ENCODE assay signal across 21 cellular contexts in the genomic region with DNA sequence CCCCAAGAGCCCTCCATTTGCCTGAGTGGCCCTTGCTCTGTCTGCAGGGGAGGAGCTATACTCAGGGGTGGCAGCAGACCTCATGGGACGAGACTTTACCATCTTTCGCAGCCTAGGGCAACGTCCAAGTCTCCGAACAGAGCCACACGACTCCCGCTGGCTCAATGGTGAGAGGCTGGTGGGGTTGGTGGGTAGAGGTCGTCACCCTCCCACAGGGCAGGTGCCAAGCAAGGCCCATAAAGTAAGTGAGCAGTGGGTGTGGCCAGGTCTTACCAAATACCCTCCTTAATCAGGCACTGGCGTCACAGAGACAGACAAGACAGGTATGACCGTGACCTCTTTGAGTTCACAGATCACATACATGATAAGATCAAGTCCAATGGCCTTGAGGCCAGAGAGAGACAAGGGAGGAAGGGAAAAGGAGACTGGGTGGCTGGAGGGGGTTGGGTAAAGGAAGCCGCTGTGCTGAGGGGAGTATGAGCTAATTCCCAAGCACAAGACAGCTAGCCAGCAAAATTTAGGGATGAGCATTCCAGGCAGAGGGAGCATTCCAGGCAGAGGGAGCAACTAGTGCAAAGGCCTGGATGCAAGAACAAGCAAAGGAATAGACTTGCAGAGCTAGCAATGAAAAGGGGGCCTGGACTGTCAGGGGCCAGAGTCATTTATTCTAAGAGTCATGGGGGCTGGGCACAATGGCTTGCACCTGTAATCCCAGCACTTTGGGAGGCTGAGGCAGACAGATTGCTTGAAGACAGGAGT. TPM values are rescaled to one million over a fixed set of nuclear protein-coding genes. Genes with fewer than 3 reads are reported as not detected.
DNase-seq lines count a peak whose midpoint lies in the region; ATAC-seq and TF ChIP-seq lines count a peak whose summit lies in the region.
"Had no signal": no experiment of that assay in that cellular context is flagged by ENCODE, and none has a peak within 500 bp of the region (broad histone marks: within the 10 kb centered on the region; RNA-seq: fewer than 3 reads in every experiment).

No MANE protein-coding gene starts in this region.

- H3K9me1 ChIP-seq in IMR-90 (ENCODE audit: insufficient read depth, low read length), result peaks cover 24% of the 10 kb centered on the region

- H2BK120ac ChIP-seq in IMR-90 (ENCODE audit: low read depth, low read length), result no peak overlapping the region; the same call in 1 of the 2 replicates

- H2AK9ac ChIP-seq in IMR-90 (replicated peaks; ENCODE audit: low read depth, low read length, poor library complexity), result peak overlapping the region; percentile 68

- H3K36me3 ChIP-seq in IMR-90 (ENCODE audit: control insufficient read depth, insufficient read depth, low read length), result peaks cover 17% of the 10 kb centered on the region; the same call in 1 of the 2 replicates
- H3K36me3 ChIP-seq in mucosa of rectum (ENCODE audit: control insufficient read depth in 2 of 2, insufficient read depth in 2 of 2, low read length in 2 of 2), result peaks cover 0 to 5% of the 10 kb centered on the region in 2 donors

- H3K27ac ChIP-seq in IMR-90 (ENCODE audit: insufficient read depth, low read length), result no peak overlapping the region
- peak overlapping the region; percentile 96 to 97 for H3K27ac ChIP-seq in mucosa of rectum (ENCODE audit: low read depth in 2 of 2, low read length in 2 of 2)
- peak overlapping the region; percentile 100 for H3K27ac ChIP-seq in temporal lobe (ENCODE audit: low read depth, low read length)

- POLR2A ChIA-PET in IMR-90 (lab: Charles Lee; ENCODE audit: unreplicated experiment), result no interaction called here

- DNase-seq in IMR-90 (no peak), EL (no peak)
- DNase-seq: activated CD4-positive, alpha-beta memory T cell treated with anti-CD3 and anti-CD28 coated beads, Interleukin-2, amount 10 ng/mL, durations not matched to agents 7 days and 5 days; AML-193; central memory CD4-positive, alpha-beta T cell; DMS 273 treated with DMSO at 0.1 percent for 48 hours; effector memory CD8-positive, alpha-beta T cell; hippocampal formation; NCI-H2081; NCI-H524 treated with DMSO at 0.1 percent for 48 hours; OCI-M1; SK-N-SH; stimulated activated naive CD4-positive, alpha-beta T cell treated with Interleukin-2 at 50 U/mL for 16 hours had no signal

- H2AK5ac ChIP-seq in IMR-90 (ENCODE audit: low read depth, low read length), result peak overlapping the region; percentile 78

- H3K4me1 ChIP-seq in IMR-90 (ENCODE audit: control insufficient read depth, insufficient read depth, low read length) (peaks cover 41% of the 10 kb centered on the region), mucosa of rectum (ENCODE audit: control insufficient read depth in 2 of 2, insufficient read depth in 2 of 2, low read length in 2 of 2) (peaks cover 54 to 62% of the 10 kb centered on the region in 2 donors)

- ATAC-seq in IMR-90 (ENCODE audit: low read depth) (no peak), HG02588 (IDR thresholded peaks at IDR 0.05; ENCODE audit: unreplicated experiment) (no peak), HG02938 (IDR thresholded peaks at IDR 0.05; ENCODE audit: unreplicated experiment) (no peak), HG03457 (IDR thresholded peaks at IDR 0.05; ENCODE audit: unreplicated experiment) (no peak)
- ATAC-seq: effector memory CD8-positive, alpha-beta T cell had no signal

- H2BK5ac ChIP-seq in IMR-90 (ENCODE audit: low read depth, low read length, poor library complexity, severe bottlenecking), result no peak overlapping the region

- no peak overlapping the region for H3K14ac ChIP-seq in IMR-90 (replicated peaks; ENCODE audit: low read depth, low read length)

- TSS peak; percentile 8 for BruUV-seq in IMR-90 (replicated peaks; lab: Mats Ljungman, UMichigan)

- H2BK15ac ChIP-seq in IMR-90 (ENCODE audit: low read depth, low read length), result no peak overlapping the region

- no CpG with 5 or more reads among the region's 10 CpGs for WGBS in IMR-90 (ENCODE audit: extremely low coverage in 2 of 2, insufficient read length in 1 of 2), 2 experiments

- TF ChIP-seq POLR2A in IMR-90 (IDR thresholded peaks at IDR 0.05; ENCODE audit: low read depth, low read length), result no peak

- peak overlapping the region; percentile 23 for H3K4ac ChIP-seq in IMR-90 (ENCODE audit: low read depth, low read length)

- no peak overlapping the region for H4K5ac ChIP-seq in IMR-90 (ENCODE audit: low read depth, low read length)

- peak overlapping the region in 4 of 5 experiments; percentile 54 to 80 (median 64) for H3K27ac Mint-ChIP-seq in brain
- H3K27ac Mint-ChIP-seq: activated CD4-positive, alpha-beta memory T cell treated with anti-CD3 and anti-CD28 coated beads, Interleukin-2, amount 10 ng/mL, durations not matched to agents 7 days and 5 days; effector memory CD8-positive, alpha-beta T cell had no signal

- CTCF ChIA-PET in IMR-90 (lab: Yijun Ruan, JAX), result interaction anchor here (2.2 kb wide), 1 partner anchor 11 kb away, joined by 7 read pairs; no protein-coding TSS in a partner anchor

- H3K9me3 Mint-ChIP-seq in brain, result peaks cover 0 to 3% (median 0%) of the 10 kb centered on the region in 5 experiments
- H3K9me3 Mint-ChIP-seq: activated CD4-positive, alpha-beta memory T cell treated with anti-CD3 and anti-CD28 coated beads, Interleukin-2, amount 10 ng/mL, durations not matched to agents 7 days and 5 days; effector memory CD8-positive, alpha-beta T cell had no signal

- intact Hi-C loops in IMR-90 (cut with micrococcal nuclease), result no loop called here

- no peak for TF ChIP-seq RAD21 in IMR-90 (IDR thresholded peaks at IDR 0.05; ENCODE audit: low read length)

- H4K8ac ChIP-seq in IMR-90 (ENCODE audit: low read depth in 2 of 2, low read length in 2 of 2), result no peak overlapping the region

- H4K91ac ChIP-seq in IMR-90 (ENCODE audit: insufficient read depth, low read depth, low read length), result no peak overlapping the region; the same call in 1 of the 2 replicates

- H3K36me3 Mint-ChIP-seq in brain, result peaks cover 4% of the 10 kb centered on the region

- no peak overlapping the region for H3K23ac ChIP-seq in IMR-90 (ENCODE audit: low read depth, low read length)

- H3K9me3 ChIP-seq in IMR-90 (ENCODE audit: control insufficient read depth, insufficient read depth, low read length) (no peaks in the 10 kb centered on the region), mucosa of rectum (ENCODE audit: control insufficient read depth in 2 of 2, low read length in 2 of 2) (no peaks in the 10 kb centered on the region)
- H3K9me3 ChIP-seq: SK-N-SH had no signal

- H4K20me1 ChIP-seq in IMR-90 (ENCODE audit: insufficient read depth, low read length), result no peaks in the 10 kb centered on the region

- H3K4me3 ChIP-seq in IMR-90 (ENCODE audit: insufficient read depth, low read depth, low read length) (no peak overlapping the region), mucosa of rectum (ENCODE audit: low read length in 2 of 2) (peak overlapping the region in 1 of 2 donors; percentile 31)

- peaks cover 3 to 34% of the 10 kb centered on the region in 2 experiments; a peak in 3 of 4 replicates for H3K79me1 ChIP-seq in IMR-90 (ENCODE audit: low read depth in 1 of 2, low read length in 2 of 2)

- H3K4me1 Mint-ChIP-seq in brain, result peaks cover 66% of the 10 kb centered on the region

- H3K9ac ChIP-seq in IMR-90 (ENCODE audit: low read depth, low read length), result no peak overlapping the region
- H3K9ac ChIP-seq in mucosa of rectum (ENCODE audit: low read depth in 1 of 2, low read length in 2 of 2), result peak overlapping the region; percentile 60 to 93
- H3K9ac ChIP-seq: SK-N-SH had no signal

- peaks cover 36% of the 10 kb centered on the region for H3K27me3 Mint-ChIP-seq in brain

- H3K27me3 ChIP-seq in IMR-90 (ENCODE audit: control insufficient read depth, insufficient read depth, low read length) (no peaks in the 10 kb centered on the region), mucosa of rectum (ENCODE audit: control insufficient read depth in 2 of 2, insufficient read depth in 2 of 2, low read length in 2 of 2) (peaks cover 0 to 7% of the 10 kb centered on the region in 2 donors)

- no peak overlapping the region for H2BK20ac ChIP-seq in IMR-90 (ENCODE audit: low read depth, low read length)

- H2AFZ ChIP-seq in IMR-90 (replicated peaks; ENCODE audit: low read length, poor library complexity), result no peak overlapping the region

- H3K18ac ChIP-seq in IMR-90 (ENCODE audit: low read depth, low read length), result no peak overlapping the region

- peak overlapping the region in 2 of 5 experiments; percentile 2 to 29 for H3K4me3 Mint-ChIP-seq in brain
- H3K4me3 Mint-ChIP-seq: activated CD4-positive, alpha-beta memory T cell treated with anti-CD3 and anti-CD28 coated beads, Interleukin-2, amount 10 ng/mL, durations not matched to agents 7 days and 5 days had no signal

- in situ Hi-C loops in IMR-90 (cut with MboI; ENCODE audit: low sequenced_read_pairs), result loop anchor here (5.0 kb wide), 2 partner anchors 44 to 79 kb away; a partner anchor contains a TSS

- TF ChIP-seq CTCF in IMR-90 (conservative IDR thresholded peaks at IDR 0.05; ENCODE audit: low read depth, low read length), result no peak
- no peak for TF ChIP-seq CTCF in brain (conservative IDR thresholded peaks at IDR 0.05)

- dilution Hi-C loops in IMR-90 (cut with HindIII; ENCODE audit: low sequenced_read_pairs, unreplicated experiment), result no loop called here

- no peak overlapping the region for H3K56ac ChIP-seq in IMR-90 (ENCODE audit: extremely low read depth, insufficient read depth, low read length)

- no peak overlapping the region for H3K4me2 ChIP-seq in IMR-90 (ENCODE audit: low read depth, low read length)

RNA-seq across cellular contexts. Expression of a gene that starts 2.5 kb away (rescaled TPM):
- total RNA-seq in IMR-90 (2012; rRNA removed) (3.9 and 4.3 TPM in 2 replicates), temporal lobe (3.2 TPM)
- polyA plus RNA-seq in IMR-90 (2012; rRNA removed) (29.3 and 34.3 TPM in 2 replicates), brain (ENCODE audit: insufficient read depth, low read depth, low replicate concordance) (60.5 TPM)
- polyA plus RNA-seq in IMR-90 (2012; cell fraction: cytosol; rRNA removed), result 22.0 and 34.4 TPM in 2 replicates
- polyA plus RNA-seq in IMR-90 (2012; cell fraction: nucleus; rRNA removed; ENCODE audit: low replicate concordance), result 153 and 393 TPM in 2 replicates

RNA-seq across cellular contexts. Expression of a gene that starts 7.4 kb away (rescaled TPM):
- total RNA-seq in IMR-90 (2012; rRNA removed) (under 0.01 TPM in 2 replicates), temporal lobe (not detected)
- polyA plus RNA-seq in IMR-90 (2012; rRNA removed) (not detected in 2 replicates), brain (ENCODE audit: insufficient read depth, low read depth, low replicate concordance) (0.51 TPM)
- polyA plus RNA-seq in IMR-90 (2012; cell fraction: cytosol; rRNA removed), result not detected in 2 replicates
- 0.37 and 0.52 TPM in 2 replicates for polyA plus RNA-seq in IMR-90 (2012; cell fraction: nucleus; rRNA removed; ENCODE audit: low replicate concordance)
- total RNA-seq: activated CD4-positive, alpha-beta memory T cell treated with anti-CD3 and anti-CD28 coated beads, Interleukin-2, amount 10 ng/mL, durations not matched to agents 7 days and 5 days; fibroblast of lung; pulmonary artery endothelial cell had no signal
- polyA plus RNA-seq: fibroblast of lung had no signal

RNA-seq across cellular contexts. Expression of a gene that starts 20.7 kb away (rescaled TPM):
- 48.6 and 52.7 TPM in 2 replicates for total RNA-seq in IMR-90 (2012; rRNA removed)
- 79.1 and 85.2 TPM in 2 replicates for polyA plus RNA-seq in IMR-90 (2012; rRNA removed)
- 68.9 and 69.3 TPM in 2 replicates for polyA plus RNA-seq in IMR-90 (2012; cell fraction: cytosol; rRNA removed)
- 164 and 342 TPM in 2 replicates for polyA plus RNA-seq in IMR-90 (2012; cell fraction: nucleus; rRNA removed; ENCODE audit: low replicate concordance)
- 16.7 TPM for polyA plus RNA-seq in brain (ENCODE audit: insufficient read depth, low read depth, low replicate concordance)
- total RNA-seq in temporal lobe, result 10.8 TPM

RNA-seq across cellular contexts. Expression of a gene that starts 27.7 kb away (rescaled TPM):
- 2.2 and 2.7 TPM in 2 replicates for total RNA-seq in IMR-90 (2012; rRNA removed)
- polyA plus RNA-seq in IMR-90 (2012; rRNA removed), result 5.7 and 7.6 TPM in 2 replicates
- 7.4 and 11.3 TPM in 2 replicates for polyA plus RNA-seq in IMR-90 (2012; cell fraction: cytosol; rRNA removed)
- 4.6 and 10.7 TPM in 2 replicates for polyA plus RNA-seq in IMR-90 (2012; cell fraction: nucleus; rRNA removed; ENCODE audit: low replicate concordance)
- 4.2 TPM for polyA plus RNA-seq in brain (ENCODE audit: insufficient read depth, low read depth, low replicate concordance)
- total RNA-seq in temporal lobe, result 4.9 TPM

RNA-seq across cellular contexts. Expression of a gene that starts 27.7 kb away (rescaled TPM):
- total RNA-seq in IMR-90 (2012; rRNA removed), result 3.1 and 5.0 TPM in 2 replicates
- 14.2 and 14.4 TPM in 2 replicates for polyA plus RNA-seq in IMR-90 (2012; rRNA removed)
- polyA plus RNA-seq in IMR-90 (2012; cell fraction: cytosol; rRNA removed), result 7.4 and 10.9 TPM in 2 replicates
- polyA plus RNA-seq in IMR-90 (2012; cell fraction: nucleus; rRNA removed; ENCODE audit: low replicate concordance), result 19.3 and 45.2 TPM in 2 replicates
- polyA plus RNA-seq in brain (ENCODE audit: insufficient read depth, low read depth, low replicate concordance), result 14.0 TPM
- 1.5 TPM for total RNA-seq in temporal lobe
